ENCODE assay signal across 1 cellular context in the genomic region with DNA sequence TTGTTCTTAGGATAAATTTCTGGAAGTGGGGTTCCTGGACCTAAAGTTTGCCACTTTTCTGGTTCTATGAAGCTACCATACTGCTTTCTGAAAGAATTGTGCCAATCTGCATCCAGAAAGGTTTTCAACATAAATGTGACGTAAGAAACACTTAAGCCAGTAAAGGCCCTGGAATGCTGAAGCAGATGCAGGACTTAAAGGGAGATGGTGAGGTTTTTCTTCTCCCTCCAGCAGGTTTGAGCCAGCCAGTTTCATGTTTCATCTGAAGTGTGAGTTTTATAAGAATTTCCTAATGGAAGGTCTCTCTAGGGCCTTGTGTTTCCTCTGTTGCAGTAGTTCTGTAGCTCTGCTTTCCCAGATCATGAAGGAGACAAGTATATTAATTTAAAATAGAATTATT.
TF ChIP-seq lines count a peak whose summit lies in the region.

No MANE protein-coding gene starts in this region.

TF ChIP-seq in IMR-90, 13 proteins besides CTCF, POLR2A, EP300 and RAD21 (continued from another document):
- no peak for TF ChIP-seq RFX5 (IDR thresholded peaks at IDR 0.05; ENCODE audit: low read depth, low read length)
- TF ChIP-seq, protein P1, sequence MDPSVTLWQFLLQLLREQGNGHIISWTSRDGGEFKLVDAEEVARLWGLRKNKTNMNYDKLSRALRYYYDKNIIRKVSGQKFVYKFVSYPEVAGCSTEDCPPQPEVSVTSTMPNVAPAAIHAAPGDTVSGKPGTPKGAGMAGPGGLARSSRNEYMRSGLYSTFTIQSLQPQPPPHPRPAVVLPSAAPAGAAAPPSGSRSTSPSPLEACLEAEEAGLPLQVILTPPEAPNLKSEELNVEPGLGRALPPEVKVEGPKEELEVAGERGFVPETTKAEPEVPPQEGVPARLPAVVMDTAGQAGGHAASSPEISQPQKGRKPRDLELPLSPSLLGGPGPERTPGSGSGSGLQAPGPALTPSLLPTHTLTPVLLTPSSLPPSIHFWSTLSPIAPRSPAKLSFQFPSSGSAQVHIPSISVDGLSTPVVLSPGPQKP (IDR thresholded peaks at IDR 0.05; ENCODE audit: borderline replicate concordance, low read depth, low read length): no peak
- TF ChIP-seq MAZ (IDR thresholded peaks at IDR 0.05; ENCODE audit: borderline replicate concordance, low read depth, low read length): no peak
TF ChIP-seq in IMR-90: peak in this region for 0.
